In the genomic region with DNA sequence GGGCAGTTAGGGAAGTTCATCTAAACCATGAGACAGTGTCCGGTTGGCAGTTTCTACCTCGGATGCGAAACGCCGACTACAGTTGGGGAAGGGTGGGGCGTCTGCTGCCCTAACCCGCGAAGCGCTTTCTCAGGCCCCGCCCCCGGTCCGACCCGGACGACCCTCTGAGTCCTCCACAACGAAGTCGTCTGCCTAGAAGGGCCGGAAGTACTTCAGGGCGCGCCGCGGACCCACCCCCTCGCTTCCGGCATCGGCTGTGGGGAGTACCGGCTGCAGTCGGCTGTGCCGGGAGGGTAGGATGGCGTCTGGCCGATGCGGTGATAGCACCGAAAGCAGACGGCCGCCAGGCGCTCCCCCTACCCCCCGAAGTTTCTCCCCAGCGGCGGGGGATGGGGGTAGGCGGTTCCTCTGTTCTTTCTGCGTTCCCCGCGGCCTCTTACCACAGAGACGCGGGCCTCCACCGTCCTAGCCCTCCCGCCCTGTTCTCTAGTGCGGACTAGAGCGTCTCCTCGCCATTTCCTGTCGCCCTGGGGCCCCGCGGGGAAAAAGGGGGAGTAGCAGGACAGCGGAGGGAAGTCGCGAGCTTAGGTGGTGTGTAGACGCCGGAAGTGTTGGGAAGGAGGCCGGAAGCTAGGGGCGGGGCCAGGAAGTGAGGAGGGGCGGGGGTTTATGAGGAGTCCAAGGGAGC, we compare ENCODE assay signal across 8 cellular contexts. TPM values are rescaled to one million over a fixed set of nuclear protein-coding genes. Genes with fewer than 3 reads are reported as not detected.
DNase-seq lines count a peak whose midpoint lies in the region; ATAC-seq and TF ChIP-seq lines count a peak whose summit lies in the region.

A gene (plus strand): TSS at position 241 of the 688 bp plus-strand sequence. CDS start 719 bp downstream, outside the sequence.

- H3K4me2 ChIP-seq in neural cell (ENCODE audit: low read length), result peak within 1 kb of the TSS; percentile 94

- peak; percentile 10 for TF ChIP-seq CTCF in fibroblast of mammary gland (conservative IDR thresholded peaks at IDR 0.05; ENCODE audit: control insufficient read depth, insufficient read depth, low read depth, low read length)
- TF ChIP-seq CTCF in neural cell (IDR thresholded peaks at IDR 0.05; ENCODE audit: poor library complexity, severe bottlenecking), result peak; percentile 14

- H3K36me3 ChIP-seq in neural cell (ENCODE audit: insufficient read depth, low read length), result no peaks in the 10 kb centered on the region
- peaks cover 0 to 5% (median 3%) of the 10 kb centered on the region in 5 donors for H3K36me3 ChIP-seq in subcutaneous abdominal adipose tissue (ENCODE audit: control insufficient read depth in 5 of 5, insufficient read depth in 5 of 5, low read length in 5 of 5)

- H4K20me1 ChIP-seq in neural cell (ENCODE audit: insufficient read depth), result no peaks in the 10 kb centered on the region

- ATAC-seq in GM21529 (IDR thresholded peaks at IDR 0.05; ENCODE audit: unreplicated experiment), result peak; percentile 60

- no peaks in the 10 kb centered on the region for H3K9me2 ChIP-seq in neural cell (ENCODE audit: insufficient read depth, low read length)

- peaks cover 24% of the 10 kb centered on the region for H3K79me2 ChIP-seq in neural cell (replicated peaks; ENCODE audit: insufficient read depth, low read length)

- H3K27ac ChIP-seq in neural cell (ENCODE audit: low read length) (peak within 1 kb of the TSS; percentile 96), subcutaneous abdominal adipose tissue (ENCODE audit: low read depth, low read length) (peak within 1 kb of the TSS; percentile 92)

- H3K9ac ChIP-seq in neural cell (ENCODE audit: low read length), result peak within 1 kb of the TSS; percentile 96
- peak within 1 kb of the TSS in 4 of 5 donors; percentile 67 to 92 (median 82) for H3K9ac ChIP-seq in subcutaneous abdominal adipose tissue (ENCODE audit: low read length in 5 of 5)

- in situ Hi-C loops in KBM-7 (cut with MboI; ENCODE audit: low pct_unique_long_range_greater_than_20kb, low sequenced_read_pairs), result no loop called here

- H3K4me1 ChIP-seq in subcutaneous abdominal adipose tissue (ENCODE audit: control insufficient read depth in 5 of 5, insufficient read depth in 5 of 5, low read length in 5 of 5), result peaks cover 9 to 40% (median 26%) of the 10 kb centered on the region in 5 donors

- peak; percentile 72 for TF ChIP-seq EP300 in neural cell (conservative IDR thresholded peaks at IDR 0.05; ENCODE audit: poor library complexity, severe bottlenecking)

- H2AFZ ChIP-seq in neural cell (ENCODE audit: low read depth, low read length), result peak within 1 kb of the TSS; percentile 78

- H3K4me3 ChIP-seq in fibroblast of mammary gland (ENCODE audit: control insufficient read depth, low read depth, low read length) (peak within 1 kb of the TSS; percentile 81), neural cell (ENCODE audit: low read length) (peak within 1 kb of the TSS; percentile 93), subcutaneous abdominal adipose tissue (ENCODE audit: low read depth in 1 of 5, low read length in 5 of 5) (peak within 1 kb of the TSS; percentile 64 to 88 (median 86))

- peak; percentile 62 for DNase-seq in COLO829 (ENCODE audit: low spot score)
- DNase-seq in KBM-7, result peak; percentile 99
- DNase-seq in activated T-cell treated with anti-CD3 and anti-CD28 coated beads for 4 hours, result peak; percentile 93
- DNase-seq in fibroblast of mammary gland (ENCODE audit: low read depth), result peak; percentile 99
- DNase-seq in MV-4-11 (lab: John Stamatoyannopoulos, UW), result no peak

- H3K27me3 ChIP-seq in neural cell (ENCODE audit: insufficient read depth, low read depth, low read length) (no peaks in the 10 kb centered on the region), subcutaneous abdominal adipose tissue (ENCODE audit: control insufficient read depth in 5 of 5, insufficient read depth in 4 of 5, low read length in 5 of 5) (no peaks in the 10 kb centered on the region)

- H3F3A ChIP-seq in neural cell (ENCODE audit: insufficient read depth, low read length, poor library complexity, severe bottlenecking), result no peaks in the 10 kb centered on the region

- peak; percentile 34 for TF ChIP-seq RAD21 in neural cell (conservative IDR thresholded peaks at IDR 0.05)

- H3K9me3 ChIP-seq in neural cell (ENCODE audit: low read length), result no peaks in the 10 kb centered on the region
- H3K9me3 ChIP-seq in subcutaneous abdominal adipose tissue (ENCODE audit: control insufficient read depth in 5 of 5, low read length in 5 of 5), result no peaks in the 10 kb centered on the region

TF ChIP-seq in neural cell, 6 proteins besides CTCF, POLR2A, EP300 and RAD21:
- TF ChIP-seq SMC3 (conservative IDR thresholded peaks at IDR 0.05; ENCODE audit: poor library complexity) (no peak), EZH2 (IDR thresholded peaks at IDR 0.05; ENCODE audit: borderline replicate concordance, insufficient read depth, low read length, poor library complexity, severe bottlenecking) (no peak), TAF1 (IDR thresholded peaks at IDR 0.05; ENCODE audit: low read depth) (peak; percentile 80), MXI1 (conservative IDR thresholded peaks at IDR 0.05; ENCODE audit: poor library complexity, severe bottlenecking) (peak; percentile 59), POLR2AphosphoS5 (IDR thresholded peaks at IDR 0.05) (peak; percentile 98)
- TF ChIP-seq, protein P1, sequence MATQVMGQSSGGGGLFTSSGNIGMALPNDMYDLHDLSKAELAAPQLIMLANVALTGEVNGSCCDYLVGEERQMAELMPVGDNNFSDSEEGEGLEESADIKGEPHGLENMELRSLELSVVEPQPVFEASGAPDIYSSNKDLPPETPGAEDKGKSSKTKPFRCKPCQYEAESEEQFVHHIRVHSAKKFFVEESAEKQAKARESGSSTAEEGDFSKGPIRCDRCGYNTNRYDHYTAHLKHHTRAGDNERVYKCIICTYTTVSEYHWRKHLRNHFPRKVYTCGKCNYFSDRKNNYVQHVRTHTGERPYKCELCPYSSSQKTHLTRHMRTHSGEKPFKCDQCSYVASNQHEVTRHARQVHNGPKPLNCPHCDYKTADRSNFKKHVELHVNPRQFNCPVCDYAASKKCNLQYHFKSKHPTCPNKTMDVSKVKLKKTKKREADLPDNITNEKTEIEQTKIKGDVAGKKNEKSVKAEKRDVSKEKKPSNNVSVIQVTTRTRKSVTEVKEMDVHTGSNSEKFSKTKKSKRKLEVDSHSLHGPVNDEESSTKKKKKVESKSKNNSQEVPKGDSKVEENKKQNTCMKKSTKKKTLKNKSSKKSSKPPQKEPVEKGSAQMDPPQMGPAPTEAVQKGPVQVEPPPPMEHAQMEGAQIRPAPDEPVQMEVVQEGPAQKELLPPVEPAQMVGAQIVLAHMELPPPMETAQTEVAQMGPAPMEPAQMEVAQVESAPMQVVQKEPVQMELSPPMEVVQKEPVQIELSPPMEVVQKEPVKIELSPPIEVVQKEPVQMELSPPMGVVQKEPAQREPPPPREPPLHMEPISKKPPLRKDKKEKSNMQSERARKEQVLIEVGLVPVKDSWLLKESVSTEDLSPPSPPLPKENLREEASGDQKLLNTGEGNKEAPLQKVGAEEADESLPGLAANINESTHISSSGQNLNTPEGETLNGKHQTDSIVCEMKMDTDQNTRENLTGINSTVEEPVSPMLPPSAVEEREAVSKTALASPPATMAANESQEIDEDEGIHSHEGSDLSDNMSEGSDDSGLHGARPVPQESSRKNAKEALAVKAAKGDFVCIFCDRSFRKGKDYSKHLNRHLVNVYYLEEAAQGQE (IDR thresholded peaks at IDR 0.05; ENCODE audit: borderline replicate concordance), result peak; percentile 76

RNA-seq across cellular contexts. Expression of the gene that starts here (rescaled TPM):
- polyA plus RNA-seq in neural cell, result 32.1 and 37.7 TPM in 2 replicates
- 25.5 and 33.1 TPM in 2 replicates for polyA minus RNA-seq in neural cell
